8 cellular contexts compared by ENCODE assay signal in the genomic region with DNA sequence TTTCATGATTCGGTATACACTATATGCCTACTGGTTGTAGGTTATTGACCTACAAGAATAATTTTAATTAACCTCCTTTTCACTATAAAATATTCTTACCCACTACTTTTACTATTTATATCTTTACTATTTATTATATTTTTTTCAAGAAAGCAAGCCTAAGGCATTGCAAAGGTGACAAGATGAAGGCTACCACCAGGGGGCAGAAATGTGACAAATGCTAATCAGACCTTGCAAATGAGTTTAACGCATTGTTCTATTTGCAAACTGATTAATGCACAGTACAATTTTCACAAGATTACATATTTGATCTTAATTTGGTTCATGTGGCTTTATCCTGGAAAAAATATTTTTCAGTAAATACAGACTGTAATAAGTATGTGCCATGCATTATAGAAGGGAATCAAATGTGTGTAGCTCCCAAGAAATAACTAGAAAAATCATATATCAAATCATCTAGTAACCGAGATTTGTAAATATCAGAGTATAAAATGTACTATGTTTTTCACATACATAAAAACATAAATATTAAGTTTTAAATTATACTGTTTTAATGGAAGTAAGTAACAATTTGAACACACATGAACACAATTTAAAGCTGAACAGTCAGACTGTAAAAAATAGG.
DNase-seq lines count a peak whose midpoint lies in the region; ATAC-seq and TF ChIP-seq lines count a peak whose summit lies in the region.

No MANE protein-coding gene starts in this region.

- no peak overlapping the region for H3K27ac ChIP-seq in A673 (ENCODE audit: low read depth, low read length, poor library complexity, severe bottlenecking)

- DNase-seq in A673 (ENCODE audit: low spot score): peak; percentile 65
- DNase-seq in GM12864 (ENCODE audit: low read depth): peak; percentile 36
- DNase-seq in NCI-H69 (lab: John Stamatoyannopoulos, UW): peak; percentile 79
- peak; percentile 28 for DNase-seq in activated T-cell treated with anti-CD3 and anti-CD28 coated beads for 24 hours (ENCODE audit: low read depth)
- peak; percentile 32 to 77 for DNase-seq in foreskin fibroblast
- DNase-seq in pulmonary artery endothelial cell (ENCODE audit: low read depth, low spot score): peak; percentile 44
- DNase-seq in mesenteric fat pad (ENCODE audit: low spot score): no peak

- no peak overlapping the region for H3K4me3 ChIP-seq in A673 (ENCODE audit: low read depth, low read length, poor library complexity, severe bottlenecking)
- no peak overlapping the region for H3K4me3 ChIP-seq in GM12864 (ENCODE audit: low read depth, low read length)
- no peak overlapping the region for H3K4me3 ChIP-seq in foreskin fibroblast (ENCODE audit: low read depth in 1 of 2, low read length in 2 of 2)

- no TSS peak for BruUV-seq in A673 (replicated peaks; lab: Mats Ljungman, UMichigan)

- no peaks in the 10 kb centered on the region for H3K9me3 ChIP-seq in A673 (ENCODE audit: low read depth, low read length, poor library complexity, severe bottlenecking)

- peak; percentile 54 for ATAC-seq in HG03039 (IDR thresholded peaks at IDR 0.05; ENCODE audit: unreplicated experiment)

- CTCF ChIA-PET in A673 (lab: Charles Lee): interaction anchor here (0.5 kb wide), 1 partner anchor 437 kb away, joined by 4 read pairs; no protein-coding TSS in a partner anchor

- no peaks in the 10 kb centered on the region for H3K27me3 ChIP-seq in A673 (replicated peaks; ENCODE audit: insufficient read depth, low read depth, low read length, poor library complexity)

- no peaks in the 10 kb centered on the region for H3K4me1 ChIP-seq in A673 (ENCODE audit: insufficient read depth, low read length, poor library complexity, severe bottlenecking)

- intact Hi-C loops in A673 (cut with micrococcal nuclease; ENCODE audit: unreplicated experiment): loop anchor here (2.0 to 5.0 kb wide), 3 partner anchors 282 to 1487 kb away; no protein-coding TSS in a partner anchor

- peak; percentile 93 for TF ChIP-seq CTCF in A673 (conservative IDR thresholded peaks at IDR 0.05; ENCODE audit: low read depth, low read length)
- peak; percentile 74 for TF ChIP-seq CTCF in GM12864 (IDR thresholded peaks at IDR 0.05; ENCODE audit: low read depth, low read length, missing control alignments)
- peak; percentile 87 for TF ChIP-seq CTCF in foreskin fibroblast (IDR thresholded peaks at IDR 0.05; ENCODE audit: low read depth, low read length)

- POLR2A ChIA-PET in A673 (lab: Charles Lee; ENCODE audit: low non-redundant PET): no interaction called here

- H3K36me3 ChIP-seq in A673 (ENCODE audit: insufficient read depth, low read length, poor library complexity, severe bottlenecking): no peaks in the 10 kb centered on the region
